Comparison of ENCODE assay signal across 29 cellular contexts in the genomic region with DNA sequence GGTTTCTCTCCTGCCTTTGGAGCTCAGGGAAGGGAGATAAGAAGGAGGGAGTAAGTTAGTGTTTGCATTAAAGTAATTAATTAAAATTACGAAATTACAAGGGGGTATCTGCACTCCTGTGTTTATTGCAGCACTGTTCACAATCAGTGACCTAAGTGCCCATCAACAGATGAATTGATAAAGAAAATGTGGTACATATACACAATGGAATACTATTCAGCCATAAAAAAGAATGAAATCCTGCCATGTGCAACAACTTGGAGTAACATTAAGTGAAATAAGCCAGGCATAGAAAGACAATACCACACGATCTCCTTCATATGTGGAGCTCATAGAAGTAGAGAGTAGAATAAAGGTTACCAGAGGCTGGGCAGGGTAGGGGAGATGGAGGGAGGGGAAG.
A peak's percentile ranks its signal among the peaks of the same experiment; 100 is the strongest.
DNase-seq lines count a peak whose midpoint lies in the region; ATAC-seq and TF ChIP-seq lines count a peak whose summit lies in the region.
"Had no signal": no experiment of that assay in that cellular context is flagged by ENCODE, and none has a peak within 500 bp of the region (broad histone marks: within the 10 kb centered on the region; RNA-seq: fewer than 3 reads in every experiment).

No MANE protein-coding gene starts in this region.

- H3K79me2 ChIP-seq in SK-N-SH (ENCODE audit: insufficient read depth): no peaks in the 10 kb centered on the region

- TF ChIP-seq RAD21 in SK-N-SH (IDR thresholded peaks at IDR 0.05; ENCODE audit: low read length): no peak

- CTCF ChIA-PET in SK-N-SH (lab: Yijun Ruan, JAX) (no interaction called here), HEK293 (lab: Yijun Ruan, JAX) (interaction anchor here (0.6 to 1.5 kb wide), 3 partner anchors 259 to 916 kb away, joined by 3 to 4 read pairs (median 4); no protein-coding TSS in a partner anchor)

- DNase-seq in SK-N-SH (no peak), NCI-H345 treated with DMSO at 0.1 percent for 48 hours (lab: John Stamatoyannopoulos, UW; ENCODE audit: unreplicated experiment) (no peak)
- DNase-seq: 8988T; ACHN; AML-193; BE2C; C1 segment of cervical spinal cord; Caco-2; Calu3; CD4-positive, alpha-beta memory T cell; CD4-positive, alpha-beta T cell; CD4-positive, CD25-positive, alpha-beta regulatory T cell; CD8-positive, alpha-beta memory T cell; CD8-positive, alpha-beta T cell; COR-L47; DMS 273 treated with DMSO at 0.1 percent for 48 hours; DMS153; DMS53; DMS79; DMS79 treated with DMSO at 0.1 percent for 48 hours; DND-41; EL had no signal

- H3K4me1 ChIP-seq in SK-N-SH (ENCODE audit: control insufficient read depth in 1 of 2, insufficient read depth in 2 of 2, low read depth in 1 of 2, low read length in 1 of 2) (peaks cover 0 to 2% of the 10 kb centered on the region in 2 experiments; a peak in 1 of 4 replicates), HEK293 (ENCODE audit: control insufficient read depth, insufficient read depth, low read length) (no peaks in the 10 kb centered on the region)
- H3K4me1 ChIP-seq: BE2C, Caco-2 had no signal

- no peaks in the 10 kb centered on the region for H3F3A ChIP-seq in SK-N-SH (replicated peaks; ENCODE audit: insufficient read depth)

- no peak overlapping the region for H3K4me2 ChIP-seq in SK-N-SH
- H3K4me2 ChIP-seq: A549; BLaER1; BLaER1 treated with 17β-estradiol and CSF1 and Interleukin-3, amounts not matched to agents 10 nM and 100 nM had no signal

- POLR2A ChIA-PET in SK-N-SH (lab: Yijun Ruan, JAX) (no interaction called here), HEK293 (lab: Yijun Ruan, JAX) (no interaction called here)

- H3K9me2 ChIP-seq in SK-N-SH: no peaks in the 10 kb centered on the region

- no peak overlapping the region for H3K4me3 ChIP-seq in SK-N-SH (ENCODE audit: low read depth in 2 of 2, low read length in 1 of 2)
- no peak overlapping the region for H3K4me3 ChIP-seq in HEK293 (ENCODE audit: low read depth, low read length)
- H3K4me3 ChIP-seq: A549; BLaER1; BLaER1 treated with 17β-estradiol and CSF1 and Interleukin-3, amounts not matched to agents 10 nM and 100 nM had no signal

- H3K27me3 ChIP-seq in SK-N-SH (ENCODE audit: insufficient read depth): no peaks in the 10 kb centered on the region
- H3K27me3 ChIP-seq: BE2C; BLaER1; BLaER1 treated with 17β-estradiol and CSF1 and Interleukin-3, amounts not matched to agents 10 nM and 100 nM had no signal

- H3K9me3 ChIP-seq in SK-N-SH (no peaks in the 10 kb centered on the region), HEK293 (ENCODE audit: control insufficient read depth, insufficient read depth, low read depth, low read length) (no peaks in the 10 kb centered on the region)
- H3K9me3 ChIP-seq: BE2C, BLaER1, Caco-2 had no signal

- TF ChIP-seq CTCF in SK-N-SH (IDR thresholded peaks at IDR 0.05) (no peak), HEK293 (tag by site-specific recombination; IDR thresholded peaks at IDR 0.05) (no peak)

- TF ChIP-seq EP300 in SK-N-SH (IDR thresholded peaks at IDR 0.05; ENCODE audit: borderline replicate concordance in 1 of 2, low read depth in 1 of 2, low read length in 1 of 2): no peak

- no peak for ATAC-seq in SK-N-SH treated with all-trans-retinoic acid at 6 μM for 48 hours
- ATAC-seq: A549; CD8-positive, alpha-beta T cell had no signal

- no peak overlapping the region for H3K9ac ChIP-seq in SK-N-SH
- H3K9ac ChIP-seq: BLaER1; BLaER1 treated with 17β-estradiol and CSF1 and Interleukin-3, amounts not matched to agents 10 nM and 100 nM had no signal

- H3K36me3 ChIP-seq in SK-N-SH (replicated peaks in 1 of 2; ENCODE audit: control insufficient read depth in 1 of 2, insufficient read depth in 2 of 2, low read length in 1 of 2) (no peaks in the 10 kb centered on the region), HEK293 (ENCODE audit: control insufficient read depth in 2 of 2, insufficient read depth in 1 of 2, low read length in 2 of 2) (no peaks in the 10 kb centered on the region)
- H3K36me3 ChIP-seq: BE2C; BLaER1; BLaER1 treated with 17β-estradiol and CSF1 and Interleukin-3, amounts not matched to agents 10 nM and 100 nM had no signal

- no peaks in the 10 kb centered on the region for H4K20me1 ChIP-seq in SK-N-SH (ENCODE audit: insufficient read depth)
- H4K20me1 ChIP-seq: BLaER1; BLaER1 treated with 17β-estradiol and CSF1 and Interleukin-3, amounts not matched to agents 10 nM and 100 nM had no signal

- no peak overlapping the region for H3K27ac ChIP-seq in SK-N-SH (ENCODE audit: low read depth in 2 of 2, low read length in 1 of 2)
- no peak overlapping the region for H3K27ac ChIP-seq in HEK293 (ENCODE audit: extremely low read depth, low read depth, low read length)
- H3K27ac ChIP-seq: 22Rv1; A549; BLaER1; BLaER1 treated with 17β-estradiol and CSF1 and Interleukin-3, amounts not matched to agents 10 nM and 100 nM; C4-2B had no signal

- WGBS in SK-N-SH (ENCODE audit: low lambda C conversion rate): 5% methylated on average over 2 of the region's 2 CpGs

- no peak overlapping the region for H2AFZ ChIP-seq in SK-N-SH (ENCODE audit: low read depth)

TF ChIP-seq in SK-N-SH treated with all-trans-retinoic acid at 6 μM for 48 hours, 23 proteins besides CTCF, POLR2A, EP300 and RAD21:
- TF ChIP-seq ZNF8 (CRISPR knock-in tag; IDR thresholded peaks at IDR 0.05): peak; percentile 78
- TF ChIP-seq GLIS3 (CRISPR knock-in tag; IDR thresholded peaks at IDR 0.05): no peak

TF ChIP-seq in SK-N-SH, 30 proteins besides CTCF, POLR2A, EP300 and RAD21:
- TF ChIP-seq GATA2 (CRISPR knock-in tag; IDR thresholded peaks at IDR 0.05) (no peak), TCF12 (IDR thresholded peaks at IDR 0.05) (no peak), TEAD4 (IDR thresholded peaks at IDR 0.05; ENCODE audit: borderline replicate concordance, insufficient read depth) (no peak), TAF1 (IDR thresholded peaks at IDR 0.05; ENCODE audit: borderline replicate concordance, low read depth, low read length) (no peak)
- TF ChIP-seq, protein P1, sequence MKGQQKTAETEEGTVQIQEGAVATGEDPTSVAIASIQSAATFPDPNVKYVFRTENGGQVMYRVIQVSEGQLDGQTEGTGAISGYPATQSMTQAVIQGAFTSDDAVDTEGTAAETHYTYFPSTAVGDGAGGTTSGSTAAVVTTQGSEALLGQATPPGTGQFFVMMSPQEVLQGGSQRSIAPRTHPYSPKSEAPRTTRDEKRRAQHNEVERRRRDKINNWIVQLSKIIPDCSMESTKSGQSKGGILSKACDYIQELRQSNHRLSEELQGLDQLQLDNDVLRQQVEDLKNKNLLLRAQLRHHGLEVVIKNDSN (IDR thresholded peaks at IDR 0.05; ENCODE audit: borderline replicate concordance, low read depth): no peak

TF ChIP-seq in HEK293, 187 proteins besides CTCF, POLR2A, EP300 and RAD21:
- no peak for TF ChIP-seq ZNF629 (tag by site-specific recombination; IDR thresholded peaks at IDR 0.05)
- no peak for TF ChIP-seq ZNF654 (tag by site-specific recombination; IDR thresholded peaks at IDR 0.05; ENCODE audit: low read depth)
- TF ChIP-seq ZNF558 (tag by site-specific recombination; IDR thresholded peaks at IDR 0.05): no peak
- no peak for TF ChIP-seq ZNF843 (tag by site-specific recombination; IDR thresholded peaks at IDR 0.05)
- TF ChIP-seq, protein P2, sequence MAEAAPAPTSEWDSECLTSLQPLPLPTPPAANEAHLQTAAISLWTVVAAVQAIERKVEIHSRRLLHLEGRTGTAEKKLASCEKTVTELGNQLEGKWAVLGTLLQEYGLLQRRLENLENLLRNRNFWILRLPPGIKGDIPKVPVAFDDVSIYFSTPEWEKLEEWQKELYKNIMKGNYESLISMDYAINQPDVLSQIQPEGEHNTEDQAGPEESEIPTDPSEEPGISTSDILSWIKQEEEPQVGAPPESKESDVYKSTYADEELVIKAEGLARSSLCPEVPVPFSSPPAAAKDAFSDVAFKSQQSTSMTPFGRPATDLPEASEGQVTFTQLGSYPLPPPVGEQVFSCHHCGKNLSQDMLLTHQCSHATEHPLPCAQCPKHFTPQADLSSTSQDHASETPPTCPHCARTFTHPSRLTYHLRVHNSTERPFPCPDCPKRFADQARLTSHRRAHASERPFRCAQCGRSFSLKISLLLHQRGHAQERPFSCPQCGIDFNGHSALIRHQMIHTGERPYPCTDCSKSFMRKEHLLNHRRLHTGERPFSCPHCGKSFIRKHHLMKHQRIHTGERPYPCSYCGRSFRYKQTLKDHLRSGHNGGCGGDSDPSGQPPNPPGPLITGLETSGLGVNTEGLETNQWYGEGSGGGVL (tag by site-specific recombination; IDR thresholded peaks at IDR 0.05): no peak
- no peak for TF ChIP-seq ZNF391 (tag by site-specific recombination; IDR thresholded peaks at IDR 0.05; ENCODE audit: borderline replicate concordance, low read depth)
- peak; percentile 61; the same call in 1 of the 2 replicates for TF ChIP-seq ZNF146 (tag by site-specific recombination; IDR thresholded peaks at IDR 0.05)
- TF ChIP-seq, protein P3, sequence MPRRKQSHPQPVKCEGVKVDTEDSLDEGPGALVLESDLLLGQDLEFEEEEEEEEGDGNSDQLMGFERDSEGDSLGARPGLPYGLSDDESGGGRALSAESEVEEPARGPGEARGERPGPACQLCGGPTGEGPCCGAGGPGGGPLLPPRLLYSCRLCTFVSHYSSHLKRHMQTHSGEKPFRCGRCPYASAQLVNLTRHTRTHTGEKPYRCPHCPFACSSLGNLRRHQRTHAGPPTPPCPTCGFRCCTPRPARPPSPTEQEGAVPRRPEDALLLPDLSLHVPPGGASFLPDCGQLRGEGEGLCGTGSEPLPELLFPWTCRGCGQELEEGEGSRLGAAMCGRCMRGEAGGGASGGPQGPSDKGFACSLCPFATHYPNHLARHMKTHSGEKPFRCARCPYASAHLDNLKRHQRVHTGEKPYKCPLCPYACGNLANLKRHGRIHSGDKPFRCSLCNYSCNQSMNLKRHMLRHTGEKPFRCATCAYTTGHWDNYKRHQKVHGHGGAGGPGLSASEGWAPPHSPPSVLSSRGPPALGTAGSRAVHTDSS (tag by site-specific recombination; IDR thresholded peaks at IDR 0.05): no peak
- no peak for TF ChIP-seq ZNF530 (tag by site-specific recombination; IDR thresholded peaks at IDR 0.05; ENCODE audit: low read depth)
